Comparison of ENCODE assay signal across 3 cellular contexts in genomic region chr10:34430685-34431084, GRCh38.
A peak's percentile ranks its signal among the peaks of the same experiment; 100 is the strongest.
TF ChIP-seq lines count a peak whose summit lies in the region.

No MANE protein-coding gene starts in this region.

TF ChIP-seq in A549, 52 proteins besides CTCF, POLR2A, EP300 and RAD21 (continued from another document):
- TF ChIP-seq MAX (IDR thresholded peaks at IDR 0.05) (no peak), SMC3 (IDR thresholded peaks at IDR 0.05) (no peak), ZSCAN20 (CRISPR knock-in tag; IDR thresholded peaks at IDR 0.05) (no peak), RFX5 (IDR thresholded peaks at IDR 0.05) (no peak), PHF8 (IDR thresholded peaks at IDR 0.05; ENCODE audit: borderline replicate concordance, low read depth) (no peak), REST (IDR thresholded peaks at IDR 0.05) (no peak), HDAC2 (IDR thresholded peaks at IDR 0.05) (no peak), ZFP36 (IDR thresholded peaks at IDR 0.05; ENCODE audit: borderline replicate concordance, partially characterized antibody) (no peak)
- TF ChIP-seq, protein P1, sequence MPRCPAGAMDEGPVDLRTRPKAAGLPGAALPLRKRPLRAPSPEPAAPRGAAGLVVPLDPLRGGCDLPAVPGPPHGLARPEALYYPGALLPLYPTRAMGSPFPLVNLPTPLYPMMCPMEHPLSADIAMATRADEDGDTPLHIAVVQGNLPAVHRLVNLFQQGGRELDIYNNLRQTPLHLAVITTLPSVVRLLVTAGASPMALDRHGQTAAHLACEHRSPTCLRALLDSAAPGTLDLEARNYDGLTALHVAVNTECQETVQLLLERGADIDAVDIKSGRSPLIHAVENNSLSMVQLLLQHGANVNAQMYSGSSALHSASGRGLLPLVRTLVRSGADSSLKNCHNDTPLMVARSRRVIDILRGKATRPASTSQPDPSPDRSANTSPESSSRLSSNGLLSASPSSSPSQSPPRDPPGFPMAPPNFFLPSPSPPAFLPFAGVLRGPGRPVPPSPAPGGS (IDR thresholded peaks at IDR 0.05) = no peak
- TF ChIP-seq, protein P2, sequence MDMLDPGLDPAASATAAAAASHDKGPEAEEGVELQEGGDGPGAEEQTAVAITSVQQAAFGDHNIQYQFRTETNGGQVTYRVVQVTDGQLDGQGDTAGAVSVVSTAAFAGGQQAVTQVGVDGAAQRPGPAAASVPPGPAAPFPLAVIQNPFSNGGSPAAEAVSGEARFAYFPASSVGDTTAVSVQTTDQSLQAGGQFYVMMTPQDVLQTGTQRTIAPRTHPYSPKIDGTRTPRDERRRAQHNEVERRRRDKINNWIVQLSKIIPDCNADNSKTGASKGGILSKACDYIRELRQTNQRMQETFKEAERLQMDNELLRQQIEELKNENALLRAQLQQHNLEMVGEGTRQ (IDR thresholded peaks at IDR 0.05) = no peak

TF ChIP-seq in endothelial cell of umbilical vein, 7 proteins besides CTCF, POLR2A, EP300 and RAD21 (continued from another document):
- no peak for TF ChIP-seq EZH2 (IDR thresholded peaks at IDR 0.05; ENCODE audit: borderline replicate concordance, low read depth, low read length, severe bottlenecking)
- peak; percentile 67 for TF ChIP-seq FOS (IDR thresholded peaks at IDR 0.05; ENCODE audit: borderline replicate concordance, insufficient read depth, low read length)
- peak; percentile 84 for TF ChIP-seq POLR2AphosphoS5 (IDR thresholded peaks at IDR 0.05; ENCODE audit: insufficient read depth, low read depth, low read length)
- TF ChIP-seq JUN (IDR thresholded peaks at IDR 0.05; ENCODE audit: borderline replicate concordance, insufficient read depth, insufficient read length, low read depth) = peak; percentile 24
- TF ChIP-seq MAX (IDR thresholded peaks at IDR 0.05; ENCODE audit: insufficient read depth, insufficient read length) = no peak
- TF ChIP-seq MYC (IDR thresholded peaks at IDR 0.05; ENCODE audit: low read depth, low read length) = no peak

TF ChIP-seq in GM23338, 12 proteins besides CTCF, POLR2A, EP300 and RAD21 (continued from another document):
- TF ChIP-seq JUNB (IDR thresholded peaks at IDR 0.05; ENCODE audit: unreplicated experiment) (no peak), STAT1 (IDR thresholded peaks at IDR 0.05; ENCODE audit: unreplicated experiment) (no peak), NANOG (IDR thresholded peaks at IDR 0.05; ENCODE audit: borderline replicate concordance) (no peak), REST (IDR thresholded peaks at IDR 0.05; ENCODE audit: unreplicated experiment) (no peak), EZH2 (IDR thresholded peaks at IDR 0.05; ENCODE audit: low read depth, unreplicated experiment) (no peak), ZNF114 (CRISPR knock-in tag; IDR thresholded peaks at IDR 0.05) (no peak)
- TF ChIP-seq, protein P3, sequence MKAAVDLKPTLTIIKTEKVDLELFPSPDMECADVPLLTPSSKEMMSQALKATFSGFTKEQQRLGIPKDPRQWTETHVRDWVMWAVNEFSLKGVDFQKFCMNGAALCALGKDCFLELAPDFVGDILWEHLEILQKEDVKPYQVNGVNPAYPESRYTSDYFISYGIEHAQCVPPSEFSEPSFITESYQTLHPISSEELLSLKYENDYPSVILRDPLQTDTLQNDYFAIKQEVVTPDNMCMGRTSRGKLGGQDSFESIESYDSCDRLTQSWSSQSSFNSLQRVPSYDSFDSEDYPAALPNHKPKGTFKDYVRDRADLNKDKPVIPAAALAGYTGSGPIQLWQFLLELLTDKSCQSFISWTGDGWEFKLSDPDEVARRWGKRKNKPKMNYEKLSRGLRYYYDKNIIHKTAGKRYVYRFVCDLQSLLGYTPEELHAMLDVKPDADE (IDR thresholded peaks at IDR 0.05) = no peak
- TF ChIP-seq, protein P4, sequence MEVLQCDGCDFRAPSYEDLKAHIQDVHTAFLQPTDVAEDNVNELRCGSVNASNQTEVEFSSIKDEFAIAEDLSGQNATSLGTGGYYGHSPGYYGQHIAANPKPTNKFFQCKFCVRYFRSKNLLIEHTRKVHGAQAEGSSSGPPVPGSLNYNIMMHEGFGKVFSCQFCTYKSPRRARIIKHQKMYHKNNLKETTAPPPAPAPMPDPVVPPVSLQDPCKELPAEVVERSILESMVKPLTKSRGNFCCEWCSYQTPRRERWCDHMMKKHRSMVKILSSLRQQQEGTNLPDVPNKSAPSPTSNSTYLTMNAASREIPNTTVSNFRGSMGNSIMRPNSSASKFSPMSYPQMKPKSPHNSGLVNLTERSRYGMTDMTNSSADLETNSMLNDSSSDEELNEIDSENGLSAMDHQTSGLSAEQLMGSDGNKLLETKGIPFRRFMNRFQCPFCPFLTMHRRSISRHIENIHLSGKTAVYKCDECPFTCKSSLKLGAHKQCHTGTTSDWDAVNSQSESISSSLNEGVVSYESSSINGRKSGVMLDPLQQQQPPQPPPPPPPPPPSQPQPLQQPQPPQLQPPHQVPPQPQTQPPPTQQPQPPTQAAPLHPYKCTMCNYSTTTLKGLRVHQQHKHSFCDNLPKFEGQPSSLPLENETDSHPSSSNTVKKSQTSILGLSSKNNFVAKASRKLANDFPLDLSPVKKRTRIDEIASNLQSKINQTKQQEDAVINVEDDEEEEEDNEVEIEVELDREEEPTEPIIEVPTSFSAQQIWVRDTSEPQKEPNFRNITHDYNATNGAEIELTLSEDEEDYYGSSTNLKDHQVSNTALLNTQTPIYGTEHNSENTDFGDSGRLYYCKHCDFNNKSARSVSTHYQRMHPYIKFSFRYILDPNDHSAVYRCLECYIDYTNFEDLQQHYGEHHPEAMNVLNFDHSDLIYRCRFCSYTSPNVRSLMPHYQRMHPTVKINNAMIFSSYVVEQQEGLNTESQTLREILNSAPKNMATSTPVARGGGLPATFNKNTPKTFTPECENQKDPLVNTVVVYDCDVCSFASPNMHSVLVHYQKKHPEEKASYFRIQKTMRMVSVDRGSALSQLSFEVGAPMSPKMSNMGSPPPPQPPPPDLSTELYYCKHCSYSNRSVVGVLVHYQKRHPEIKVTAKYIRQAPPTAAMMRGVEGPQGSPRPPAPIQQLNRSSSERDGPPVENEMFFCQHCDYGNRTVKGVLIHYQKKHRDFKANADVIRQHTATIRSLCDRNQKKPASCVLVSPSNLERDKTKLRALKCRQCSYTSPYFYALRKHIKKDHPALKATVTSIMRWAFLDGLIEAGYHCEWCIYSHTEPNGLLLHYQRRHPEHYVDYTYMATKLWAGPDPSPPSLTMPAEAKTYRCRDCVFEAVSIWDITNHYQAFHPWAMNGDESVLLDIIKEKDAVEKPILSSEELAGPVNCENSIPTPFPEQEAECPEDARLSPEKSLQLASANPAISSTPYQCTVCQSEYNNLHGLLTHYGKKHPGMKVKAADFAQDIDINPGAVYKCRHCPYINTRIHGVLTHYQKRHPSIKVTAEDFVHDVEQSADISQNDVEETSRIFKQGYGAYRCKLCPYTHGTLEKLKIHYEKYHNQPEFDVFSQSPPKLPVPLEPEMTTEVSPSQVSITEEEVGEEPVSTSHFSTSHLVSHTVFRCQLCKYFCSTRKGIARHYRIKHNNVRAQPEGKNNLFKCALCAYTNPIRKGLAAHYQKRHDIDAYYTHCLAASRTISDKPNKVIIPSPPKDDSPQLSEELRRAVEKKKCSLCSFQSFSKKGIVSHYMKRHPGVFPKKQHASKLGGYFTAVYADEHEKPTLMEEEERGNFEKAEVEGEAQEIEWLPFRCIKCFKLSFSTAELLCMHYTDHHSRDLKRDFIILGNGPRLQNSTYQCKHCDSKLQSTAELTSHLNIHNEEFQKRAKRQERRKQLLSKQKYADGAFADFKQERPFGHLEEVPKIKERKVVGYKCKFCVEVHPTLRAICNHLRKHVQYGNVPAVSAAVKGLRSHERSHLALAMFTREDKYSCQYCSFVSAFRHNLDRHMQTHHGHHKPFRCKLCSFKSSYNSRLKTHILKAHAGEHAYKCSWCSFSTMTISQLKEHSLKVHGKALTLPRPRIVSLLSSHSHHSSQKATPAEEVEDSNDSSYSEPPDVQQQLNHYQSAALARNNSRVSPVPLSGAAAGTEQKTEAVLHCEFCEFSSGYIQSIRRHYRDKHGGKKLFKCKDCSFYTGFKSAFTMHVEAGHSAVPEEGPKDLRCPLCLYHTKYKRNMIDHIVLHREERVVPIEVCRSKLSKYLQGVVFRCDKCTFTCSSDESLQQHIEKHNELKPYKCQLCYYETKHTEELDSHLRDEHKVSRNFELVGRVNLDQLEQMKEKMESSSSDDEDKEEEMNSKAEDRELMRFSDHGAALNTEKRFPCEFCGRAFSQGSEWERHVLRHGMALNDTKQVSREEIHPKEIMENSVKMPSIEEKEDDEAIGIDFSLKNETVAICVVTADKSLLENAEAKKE (CRISPR knock-in tag; IDR thresholded peaks at IDR 0.05) = no peak
TF ChIP-seq in GM23338: peak in this region for 0.
